8 cellular contexts compared by ENCODE assay signal in the genomic region with DNA sequence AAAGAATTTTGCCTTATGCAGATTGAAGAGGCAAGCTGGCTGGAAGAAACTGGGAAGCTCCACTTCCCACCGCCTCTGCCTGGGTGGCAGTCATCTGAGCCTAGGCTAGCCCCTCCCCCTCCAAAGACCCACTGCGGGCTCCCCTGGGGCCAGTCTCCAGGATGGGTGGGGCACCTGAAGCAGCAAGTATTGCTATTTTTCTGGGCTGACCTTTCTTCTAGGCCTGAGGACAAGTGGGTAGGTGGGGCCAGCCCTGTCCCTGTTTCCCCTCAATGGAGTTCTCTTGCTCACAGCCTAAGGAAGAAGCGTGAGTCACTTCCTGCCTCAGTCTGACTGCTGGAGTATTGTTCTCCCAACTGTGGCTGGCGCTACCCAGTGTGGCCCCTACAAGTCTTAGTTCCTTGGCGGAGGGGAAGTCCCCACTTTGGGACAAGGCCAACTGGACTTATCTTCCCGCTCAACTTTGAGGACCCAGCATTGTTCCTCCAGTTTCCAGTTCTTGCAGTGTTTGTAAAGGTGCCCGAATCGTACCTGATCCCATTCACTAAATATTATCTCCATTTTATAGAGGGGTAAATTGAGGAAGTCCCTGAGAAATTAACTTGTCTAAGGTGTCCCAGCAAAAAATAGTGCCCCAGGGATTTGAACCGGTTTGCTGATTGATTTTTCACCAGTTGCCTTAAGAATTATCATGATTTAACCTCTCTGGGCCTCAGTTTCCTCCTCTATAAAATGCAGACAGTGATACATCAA. TPM values are rescaled to one million over a fixed set of nuclear protein-coding genes. Genes with fewer than 3 reads are reported as not detected.
A peak's percentile ranks its signal among the peaks of the same experiment; 100 is the strongest.
DNase-seq lines count a peak whose midpoint lies in the region; ATAC-seq, FAIRE-seq and TF ChIP-seq lines count a peak whose summit lies in the region.

No MANE protein-coding gene starts in this region.

- peak overlapping the region; percentile 89 for H3K4me3 Mint-ChIP-seq in activated naive CD4-positive, alpha-beta T cell treated with anti-CD3 and anti-CD28 coated beads, Interleukin-2, amount 10 ng/mL, durations not matched to agents 7 days and 5 days

- CTCF ChIA-PET in activated naive CD4-positive, alpha-beta T cell treated with anti-CD3 and anti-CD28 coated beads, Interleukin-2, amount 10 ng/mL, durations not matched to agents 7 days and 5 days (lab: Charles Lee) = interaction anchor here (1.1 to 2.7 kb wide), 3 partner anchors 16 to 36 kb away, joined by 4 to 10 read pairs (median 4); no protein-coding TSS in a partner anchor

- TF ChIP-seq POLR2A in H54 (IDR thresholded peaks at IDR 0.05; ENCODE audit: low read depth, low read length) = no peak

- no peaks in the 10 kb centered on the region for H3K27me3 Mint-ChIP-seq in activated naive CD4-positive, alpha-beta T cell treated with anti-CD3 and anti-CD28 coated beads, Interleukin-2, amount 10 ng/mL, durations not matched to agents 7 days and 5 days

- H2AFZ ChIP-seq in parathyroid adenoma = no peak overlapping the region

- no peaks in the 10 kb centered on the region for H3K36me3 ChIP-seq in parathyroid adenoma (ENCODE audit: control insufficient read depth, insufficient read depth, low read length)

- H3K4me1 Mint-ChIP-seq in activated naive CD4-positive, alpha-beta T cell treated with anti-CD3 and anti-CD28 coated beads, Interleukin-2, amount 10 ng/mL, durations not matched to agents 7 days and 5 days = peaks cover 64% of the 10 kb centered on the region

- FAIRE-seq in H54 (lab: Jason Lieb, UNC) = peak; percentile 6

- H3K4me1 ChIP-seq in parathyroid adenoma = peaks cover 13% of the 10 kb centered on the region

- H3K9me3 Mint-ChIP-seq in activated naive CD4-positive, alpha-beta T cell treated with anti-CD3 and anti-CD28 coated beads, Interleukin-2, amount 10 ng/mL, durations not matched to agents 7 days and 5 days = no peaks in the 10 kb centered on the region

- ATAC-seq in Right ventricle myocardium inferior = peak; percentile 84
- ATAC-seq in HG03354 (IDR thresholded peaks at IDR 0.05; ENCODE audit: poor library complexity, severe bottlenecking, unreplicated experiment) = no peak
- ATAC-seq in GM18858 (IDR thresholded peaks at IDR 0.05; ENCODE audit: unreplicated experiment) = no peak

- H3K27me3 ChIP-seq in parathyroid adenoma (ENCODE audit: control insufficient read depth, insufficient read depth, low read length) = no peaks in the 10 kb centered on the region

- H3K27ac ChIP-seq in parathyroid adenoma = peak overlapping the region; percentile 76

- no peaks in the 10 kb centered on the region for H3K9me3 ChIP-seq in parathyroid adenoma (ENCODE audit: control insufficient read depth, low read length)

- H3K36me3 Mint-ChIP-seq in activated naive CD4-positive, alpha-beta T cell treated with anti-CD3 and anti-CD28 coated beads, Interleukin-2, amount 10 ng/mL, durations not matched to agents 7 days and 5 days = peaks cover 15% of the 10 kb centered on the region

- peak; percentile 50 for DNase-seq in H54 (ENCODE audit: insufficient read length, low spot score)
- peak; percentile 73 for DNase-seq in NCI-H69 (lab: John Stamatoyannopoulos, UW)
- DNase-seq in activated naive CD4-positive, alpha-beta T cell treated with anti-CD3 and anti-CD28 coated beads, Interleukin-2, amount 10 ng/mL, durations not matched to agents 7 days and 5 days = peak; percentile 57
- peak; percentile 87 for DNase-seq in Right ventricle myocardium inferior (ENCODE audit: missing footprints)
- no peak for DNase-seq in HuH-7.5 (ENCODE audit: low spot score)

- H3K4me3 ChIP-seq in parathyroid adenoma (ENCODE audit: low read depth, low read length) = peak overlapping the region; percentile 80

- no peak overlapping the region for H3K9ac ChIP-seq in parathyroid adenoma

- no peak for TF ChIP-seq CTCF in parathyroid adenoma (IDR thresholded peaks at IDR 0.05)

- H3K4me2 ChIP-seq in parathyroid adenoma (ENCODE audit: low read length) = peak overlapping the region; percentile 92

- no peaks in the 10 kb centered on the region for H3K79me2 ChIP-seq in parathyroid adenoma

- H3K27ac Mint-ChIP-seq in activated naive CD4-positive, alpha-beta T cell treated with anti-CD3 and anti-CD28 coated beads, Interleukin-2, amount 10 ng/mL, durations not matched to agents 7 days and 5 days = peak overlapping the region; percentile 96

- intact Hi-C loops in Right ventricle myocardium inferior (cut with DNase I) = loop anchor here (2.0 kb wide), 1 partner anchor 15 kb away; the partner anchor contains the start of gene FES

RNA-seq across cellular contexts. Expression of gene FURIN, which starts 1.4 kb away (rescaled TPM):
- total RNA-seq in Right ventricle myocardium inferior = 51.2 TPM

RNA-seq across cellular contexts. Expression of gene FES, which starts 14.5 kb away (rescaled TPM):
- 19.3 TPM for total RNA-seq in Right ventricle myocardium inferior

RNA-seq across cellular contexts. Expression of gene MAN2A2, which starts 33.3 kb away (rescaled TPM):
- 133 TPM for total RNA-seq in Right ventricle myocardium inferior
